ENCODE assay signal across 11 cellular contexts in genomic region chr12:128791395-128792322, GRCh38.
DNase-seq lines count a peak whose midpoint lies in the region; TF ChIP-seq lines count a peak whose summit lies in the region.
"Had no signal": no experiment of that assay in that cellular context is flagged by ENCODE, and none has a peak within 500 bp of the region (broad histone marks: within the 10 kb centered on the region; RNA-seq: fewer than 3 reads in every experiment).

No MANE protein-coding gene starts in this region.

- DNase-seq in AG20443 (ENCODE audit: low spot score): peak; percentile 40
- peak; percentile 59 for DNase-seq in GM13976 (ENCODE audit: low spot score)
- DNase-seq in kidney tubule cell (ENCODE audit: low spot score): peak; percentile 75
- DNase-seq in activated CD4-positive, CD25-positive, alpha-beta regulatory T cell (lab: John Stamatoyannopoulos, UW): no peak
- no peak for DNase-seq in activated effector memory CD4-positive, alpha-beta T cell treated with Interleukin-2 at 50 U/mL for 16 hours
- DNase-seq in KBM-7: no peak
- DNase-seq in NCI-H345 (lab: John Stamatoyannopoulos, UW): no peak
- DNase-seq: NCI-H2029 had no signal

- peaks cover 72% of the 10 kb centered on the region for H3K4me1 ChIP-seq in OCI-LY3 (ENCODE audit: low read length)

- H3K79me2 ChIP-seq in OCI-LY3 (ENCODE audit: low read length): peaks cover 19% of the 10 kb centered on the region

- in situ Hi-C loops in GM13976 (cut with MboI; ENCODE audit: low sequenced_read_pairs, unreplicated experiment): no loop called here
- in situ Hi-C loops in KBM-7 (cut with MboI; ENCODE audit: low pct_unique_long_range_greater_than_20kb, low sequenced_read_pairs): no loop called here

- H3K9ac ChIP-seq in OCI-LY3 (ENCODE audit: low read length): no peak overlapping the region

- H2AFZ ChIP-seq in OCI-LY3 (ENCODE audit: low read depth, low read length): no peak overlapping the region

- peaks cover 59% of the 10 kb centered on the region for H3K36me3 ChIP-seq in OCI-LY3 (replicated peaks; ENCODE audit: low read depth, low read length)

- no peak for TF ChIP-seq CTCF in GM13976 (IDR thresholded peaks at IDR 0.05; ENCODE audit: borderline replicate concordance, control extremely low read depth, extremely low read depth, insufficient read depth, missing control alignments)
- no peak for TF ChIP-seq CTCF in OCI-LY3 (IDR thresholded peaks at IDR 0.05; ENCODE audit: low read depth, low read length)

- H3K27me3 ChIP-seq in OCI-LY3 (ENCODE audit: low read depth, low read length): no peaks in the 10 kb centered on the region
- H3K27me3 ChIP-seq: stomach had no signal

- H4K20me1 ChIP-seq in OCI-LY3 (ENCODE audit: insufficient read depth, low read length): peaks cover 39% of the 10 kb centered on the region

- H3K4me3 ChIP-seq in OCI-LY3 (ENCODE audit: low read length): no peak overlapping the region
- H3K4me3 ChIP-seq: stomach had no signal

- H3K27ac ChIP-seq in OCI-LY3 (ENCODE audit: low read length): peak overlapping the region; percentile 16
- H3K27ac ChIP-seq: C4-2B, stomach had no signal

- no peaks in the 10 kb centered on the region for H3K9me3 ChIP-seq in OCI-LY3 (ENCODE audit: insufficient read depth, low read length)
- H3K9me3 ChIP-seq: stomach had no signal

- peak overlapping the region; percentile 17 for H3K4me2 ChIP-seq in OCI-LY3 (ENCODE audit: low read length)

Comparison
In these comparisons a context has a peak if more than half of its experiments do, and no peak if none do; other contexts are left out.
1. DNase-seq: peak in AG20443 (single experiment), GM13976 (single experiment) and kidney tubule cell (single experiment); none in activated CD4-positive, CD25-positive, alpha-beta regulatory T cell (0 of 4), activated effector memory CD4-positive, alpha-beta T cell treated with Interleukin-2 at 50 U/mL for 16 hours (single experiment), KBM-7 (single experiment) and NCI-H345 (single experiment).